Comparison of ENCODE assay signal across 8 cellular contexts in genomic region chr1:161153682-161154337, GRCh38. TPM values are rescaled to one million over a fixed set of nuclear protein-coding genes. Genes with fewer than 3 reads are reported as not detected.
A peak's percentile ranks its signal among the peaks of the same experiment; 100 is the strongest.
DNase-seq lines count a peak whose midpoint lies in the region; ATAC-seq and TF ChIP-seq lines count a peak whose summit lies in the region.

UFC1 (plus strand) TSS chr1:161153978; CDS start chr1:161153998, 20 bp downstream.

- intact Hi-C loops in colonic mucosa (cut with DNase I): no loop called here

- TF ChIP-seq CTCF in AG09319 (IDR thresholded peaks at IDR 0.05; ENCODE audit: low read depth, low read length) (no peak), colonic mucosa (IDR thresholded peaks at IDR 0.05) (no peak)

- peak; percentile 92 for ATAC-seq in GM19043 (IDR thresholded peaks at IDR 0.05; ENCODE audit: low read depth, unreplicated experiment)
- peak; percentile 50 for ATAC-seq in HG03457 (IDR thresholded peaks at IDR 0.05; ENCODE audit: unreplicated experiment)

- H3K4me1 ChIP-seq in colonic mucosa: peaks cover 8% of the 10 kb centered on the region

- peak within 1 kb of the TSS; percentile 74 to 86 for H3K9ac ChIP-seq in colonic mucosa (ENCODE audit: low read depth in 2 of 2, low read length in 2 of 2)

- H3K36me3 ChIP-seq in colonic mucosa: no peaks in the 10 kb centered on the region

- DNase-seq in AG09319 (ENCODE audit: extremely low read depth, low read depth) (peak; percentile 71), NCI-H526 (lab: John Stamatoyannopoulos, UW) (peak; percentile 97), colonic mucosa (peak; percentile 85), left kidney (ENCODE audit: low read depth, low spot score) (peak; percentile 95)
- peak; percentile 75 to 80 for DNase-seq in activated CD4-positive, alpha-beta T cell treated with anti-CD3 and anti-CD28 coated beads for 4 hours
- peak; percentile 85 for DNase-seq in stimulated activated CD4-positive, alpha-beta T cell treated with anti-CD3 and anti-CD28 coated beads, Interleukin-1b, Interleukin-23, amount 100 ng/mL, for 48 hours

- peak within 1 kb of the TSS; percentile 88 for H3K27ac ChIP-seq in colonic mucosa

- peak within 1 kb of the TSS; percentile 70 for H3K4me3 ChIP-seq in colonic mucosa

- no peaks in the 10 kb centered on the region for H3K27me3 ChIP-seq in colonic mucosa

- no peaks in the 10 kb centered on the region for H3K9me3 ChIP-seq in colonic mucosa

RNA-seq across cellular contexts. Expression of gene UFC1, which starts in this region (rescaled TPM):
- total RNA-seq in colonic mucosa: 100 to 1,000 TPM in 1 of 2 donors, 10 to 100 TPM in 1; 94.2 to 111 TPM

Comparison
In these comparisons a context has a peak if more than half of its experiments do, and no peak if none do; other contexts are left out.
1. Peak in every context shown above with its lines: DNase-seq, ATAC-seq, H3K4me3 ChIP-seq and H3K27ac ChIP-seq.